ENCODE assay signal across 1 cellular context in the genomic region with DNA sequence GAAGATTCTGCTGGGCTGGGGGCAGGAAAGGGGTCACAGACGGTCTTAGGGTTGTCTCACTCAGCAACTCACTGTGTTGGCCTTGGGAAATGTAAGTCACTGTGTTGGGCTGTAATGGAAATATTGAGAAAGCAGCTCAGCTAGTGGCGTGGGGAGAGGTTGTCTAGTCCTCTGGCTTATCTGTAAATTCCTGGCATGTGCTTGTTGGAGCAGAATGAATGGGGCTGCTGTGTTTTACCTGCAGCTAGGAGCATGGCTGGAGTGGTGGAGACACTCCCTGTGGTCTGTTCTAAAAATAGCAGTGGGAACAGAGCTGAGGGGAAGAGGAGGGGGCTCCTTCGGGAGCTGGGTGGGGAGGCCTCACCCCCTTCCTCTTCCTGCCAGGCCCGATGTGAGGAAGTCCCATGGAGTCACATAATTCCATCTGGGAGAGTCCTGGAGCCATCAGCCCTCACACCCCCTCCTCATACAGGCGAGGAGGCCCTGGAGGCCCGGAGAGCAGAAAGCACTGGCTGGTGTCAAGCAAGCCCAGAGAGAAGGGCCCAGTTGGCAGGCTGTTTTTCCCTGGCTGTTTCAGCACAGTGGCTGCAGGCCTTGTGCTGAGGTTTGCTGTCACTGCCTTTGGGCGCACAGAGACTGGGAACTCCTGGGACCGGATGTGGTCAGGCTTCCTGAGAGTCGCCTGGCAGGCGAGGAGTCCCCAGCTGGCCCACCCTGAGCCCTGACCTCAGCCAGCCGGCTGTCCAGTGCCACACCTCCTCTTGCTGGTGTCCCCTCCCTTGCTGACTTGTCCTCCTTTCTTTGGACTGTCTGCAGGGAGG.
TF ChIP-seq lines count a peak whose summit lies in the region.

No MANE protein-coding gene starts in this region.

TF ChIP-seq in GM23338, 12 proteins besides CTCF, POLR2A, EP300 and RAD21 (continued from another document):
- TF ChIP-seq EZH2phosphoT487 (IDR thresholded peaks at IDR 0.05; ENCODE audit: unreplicated experiment) (no peak), CREB1 (CRISPR knock-in tag; IDR thresholded peaks at IDR 0.05; ENCODE audit: low read depth) (no peak), ZNF331 (CRISPR knock-in tag; IDR thresholded peaks at IDR 0.05; ENCODE audit: low read depth) (no peak)
